Comparison of ENCODE assay signal across 8 cellular contexts in the genomic region with DNA sequence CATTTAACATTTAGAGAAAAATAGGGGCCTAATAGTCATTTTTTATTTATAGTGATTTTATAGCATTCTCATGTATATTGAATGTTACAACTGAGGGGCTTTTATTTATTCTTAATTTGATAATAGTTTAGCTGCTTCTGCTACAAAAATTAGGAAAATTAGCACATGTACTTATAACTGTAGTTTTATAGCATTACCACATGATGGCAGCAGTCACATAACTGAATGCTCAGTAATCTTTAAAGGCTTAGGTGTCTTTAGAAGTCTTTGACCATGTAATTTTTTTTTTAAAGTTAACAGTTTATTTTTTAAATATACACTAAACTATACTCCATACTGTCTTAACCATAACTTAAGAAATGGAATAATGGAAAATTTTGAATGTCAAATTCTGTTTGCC.
DNase-seq lines count a peak whose midpoint lies in the region; ATAC-seq lines count a peak whose summit lies in the region.

No MANE protein-coding gene starts in this region.

- intact Hi-C loops in left colon (cut with DNase I, micrococcal nuclease): no loop called here
- intact Hi-C loops in activated T-helper 1 cell treated with anti-CD3 and anti-CD28 coated beads, Interleukin-12 subunit alpha, Interleukin-12 subunit beta, Interleukin-2, Interleukin-4 antibody, amounts not matched to agents 30 ng/mL and 10 ng/mL and 1 ng/mL, durations not matched to agents 14 hours and 24 hours and 36 hours (cut with micrococcal nuclease): loop anchor here (5.0 to 10.0 kb wide), 2 partner anchors 114 to 287 kb away; no protein-coding TSS in a partner anchor

- peaks cover 22% of the 10 kb centered on the region for H3K36me3 Mint-ChIP-seq in activated T-helper 1 cell treated with anti-CD3 and anti-CD28 coated beads, Interleukin-12 subunit alpha, Interleukin-12 subunit beta, Interleukin-2, Interleukin-4 antibody, amounts not matched to agents 30 ng/mL and 10 ng/mL and 1 ng/mL, durations not matched to agents 14 hours and 24 hours and 36 hours (ENCODE audit: low read depth)
- peaks cover 20% of the 10 kb centered on the region for H3K36me3 Mint-ChIP-seq in activated naive CD8-positive, alpha-beta T cell treated with anti-CD3 and anti-CD28 coated beads for 36 hours

- H3K27me3 Mint-ChIP-seq in activated T-helper 1 cell treated with anti-CD3 and anti-CD28 coated beads, Interleukin-12 subunit alpha, Interleukin-12 subunit beta, Interleukin-2, Interleukin-4 antibody, amounts not matched to agents 30 ng/mL and 10 ng/mL and 1 ng/mL, durations not matched to agents 14 hours and 24 hours and 36 hours (ENCODE audit: insufficient read depth): no peaks in the 10 kb centered on the region
- no peaks in the 10 kb centered on the region for H3K27me3 Mint-ChIP-seq in activated naive CD8-positive, alpha-beta T cell treated with anti-CD3 and anti-CD28 coated beads for 36 hours

- no peaks in the 10 kb centered on the region for H3K4me1 Mint-ChIP-seq in activated T-helper 1 cell treated with anti-CD3 and anti-CD28 coated beads, Interleukin-12 subunit alpha, Interleukin-12 subunit beta, Interleukin-2, Interleukin-4 antibody, amounts not matched to agents 30 ng/mL and 10 ng/mL and 1 ng/mL, durations not matched to agents 14 hours and 24 hours and 36 hours (ENCODE audit: low read depth)
- H3K4me1 Mint-ChIP-seq in activated naive CD8-positive, alpha-beta T cell treated with anti-CD3 and anti-CD28 coated beads for 36 hours: peaks cover 7% of the 10 kb centered on the region

- peak; percentile 38 for DNase-seq in NCI-H2171 treated with DMSO at 0.1 percent for 48 hours (lab: John Stamatoyannopoulos, UW)
- DNase-seq in NCI-H2171 (lab: John Stamatoyannopoulos, UW): no peak
- DNase-seq in M059J (ENCODE audit: low read depth): peak; percentile 46
- DNase-seq in amniotic stem cell (lab: John Stamatoyannopoulos, UW): peak; percentile 4
- no peak for DNase-seq in left colon
- DNase-seq in activated T-helper 1 cell treated with anti-CD3 and anti-CD28 coated beads, Interleukin-12 subunit alpha, Interleukin-12 subunit beta, Interleukin-2, Interleukin-4 antibody, amounts not matched to agents 30 ng/mL and 10 ng/mL and 1 ng/mL, durations not matched to agents 14 hours and 24 hours and 36 hours (ENCODE audit: low spot score): no peak
- no peak for DNase-seq in activated naive CD8-positive, alpha-beta T cell treated with anti-CD3 and anti-CD28 coated beads for 36 hours

- H3K9me3 Mint-ChIP-seq in activated T-helper 1 cell treated with anti-CD3 and anti-CD28 coated beads, Interleukin-12 subunit alpha, Interleukin-12 subunit beta, Interleukin-2, Interleukin-4 antibody, amounts not matched to agents 30 ng/mL and 10 ng/mL and 1 ng/mL, durations not matched to agents 14 hours and 24 hours and 36 hours: no peaks in the 10 kb centered on the region
- H3K9me3 Mint-ChIP-seq in activated naive CD8-positive, alpha-beta T cell treated with anti-CD3 and anti-CD28 coated beads for 36 hours: no peaks in the 10 kb centered on the region

- peak; percentile 42 for ATAC-seq in left colon
- ATAC-seq in esophagus mucosa: no peak

- H3K4me3 Mint-ChIP-seq in activated T-helper 1 cell treated with anti-CD3 and anti-CD28 coated beads, Interleukin-12 subunit alpha, Interleukin-12 subunit beta, Interleukin-2, Interleukin-4 antibody, amounts not matched to agents 30 ng/mL and 10 ng/mL and 1 ng/mL, durations not matched to agents 14 hours and 24 hours and 36 hours: no peak overlapping the region
- H3K4me3 Mint-ChIP-seq in activated naive CD8-positive, alpha-beta T cell treated with anti-CD3 and anti-CD28 coated beads for 36 hours: no peak overlapping the region

- H3K27ac Mint-ChIP-seq in activated T-helper 1 cell treated with anti-CD3 and anti-CD28 coated beads, Interleukin-12 subunit alpha, Interleukin-12 subunit beta, Interleukin-2, Interleukin-4 antibody, amounts not matched to agents 30 ng/mL and 10 ng/mL and 1 ng/mL, durations not matched to agents 14 hours and 24 hours and 36 hours: no peak overlapping the region
- H3K27ac Mint-ChIP-seq in activated naive CD8-positive, alpha-beta T cell treated with anti-CD3 and anti-CD28 coated beads for 36 hours: no peak overlapping the region

Comparison
In these comparisons a context has a peak if more than half of its experiments do, and no peak if none do; other contexts are left out.
1. DNase-seq: peak in NCI-H2171 treated with DMSO at 0.1 percent for 48 hours (single experiment), M059J (single experiment) and amniotic stem cell (single experiment); none in NCI-H2171 (single experiment), left colon (0 of 2), activated T-helper 1 cell treated with anti-CD3 and anti-CD28 coated beads, Interleukin-12 subunit alpha, Interleukin-12 subunit beta, Interleukin-2, Interleukin-4 antibody, amounts not matched to agents 30 ng/mL and 10 ng/mL and 1 ng/mL, durations not matched to agents 14 hours and 24 hours and 36 hours (single experiment) and activated naive CD8-positive, alpha-beta T cell treated with anti-CD3 and anti-CD28 coated beads for 36 hours (single experiment).